Comparison of ENCODE assay signal across 8 cellular contexts in the genomic region with DNA sequence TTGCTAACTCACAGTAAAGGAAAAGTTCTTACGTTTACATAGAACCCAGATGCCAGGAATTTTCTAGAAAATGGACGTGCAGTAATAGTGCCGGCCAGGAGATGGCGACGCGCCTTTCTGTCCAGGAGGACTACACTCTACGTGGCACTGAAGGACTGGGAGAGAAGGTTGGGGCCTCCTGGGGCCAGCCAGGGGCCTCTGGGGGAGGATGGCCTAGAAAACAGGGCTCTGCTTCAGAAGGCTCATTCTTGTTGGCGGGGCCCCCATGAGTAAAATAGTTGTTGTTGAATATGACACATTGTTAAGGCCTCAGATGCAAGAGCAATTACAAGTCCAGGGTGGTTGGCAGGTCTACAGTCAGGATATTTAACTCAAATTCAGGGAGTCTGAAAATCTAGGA.
A peak's percentile ranks its signal among the peaks of the same experiment; 100 is the strongest.
DNase-seq lines count a peak whose midpoint lies in the region; ATAC-seq and TF ChIP-seq lines count a peak whose summit lies in the region.

No MANE protein-coding gene starts in this region.

- ATAC-seq in HG02759 (IDR thresholded peaks at IDR 0.05; ENCODE audit: unreplicated experiment) (peak; percentile 54), foreskin keratinocyte (peak; percentile 67)

- peak overlapping the region; percentile 23 for H4K12ac ChIP-seq in trophoblast cell (ENCODE audit: low read depth, low read length)

- H2BK12ac ChIP-seq in trophoblast cell (ENCODE audit: low read length) = peak overlapping the region; percentile 94

- H3K4me3 ChIP-seq in OCI-LY3 (ENCODE audit: low read length) (no peak overlapping the region), trophoblast cell (ENCODE audit: low read depth, low read length) (no peak overlapping the region)

- peak overlapping the region; percentile 64 for H3K18ac ChIP-seq in trophoblast cell (ENCODE audit: low read length)

- no peak overlapping the region for H3K27ac ChIP-seq in OCI-LY3 (ENCODE audit: low read length)
- H3K27ac ChIP-seq in foreskin keratinocyte = no peak overlapping the region
- no peak overlapping the region for H3K27ac ChIP-seq in trophoblast cell (ENCODE audit: low read depth, low read length)

- H2AK5ac ChIP-seq in trophoblast cell (ENCODE audit: low read length) = peak overlapping the region; percentile 55

- H2BK5ac ChIP-seq in trophoblast cell (ENCODE audit: low read depth, low read length, poor library complexity) = peak overlapping the region; percentile 10

- H3K79me2 ChIP-seq in OCI-LY3 (ENCODE audit: low read length) = no peaks in the 10 kb centered on the region
- peaks cover 5% of the 10 kb centered on the region for H3K79me2 ChIP-seq in trophoblast cell (ENCODE audit: control insufficient read depth, insufficient read depth, low read length, poor library complexity)

- H3K4me2 ChIP-seq in OCI-LY3 (ENCODE audit: low read length) = no peak overlapping the region
- no peak overlapping the region for H3K4me2 ChIP-seq in trophoblast cell (ENCODE audit: low read length)

- peak overlapping the region; percentile 47 for H3K14ac ChIP-seq in trophoblast cell (ENCODE audit: low read length)

- H3K23ac ChIP-seq in trophoblast cell (ENCODE audit: low read length) = no peak overlapping the region

- peaks cover 28% of the 10 kb centered on the region for H4K20me1 ChIP-seq in OCI-LY3 (ENCODE audit: insufficient read depth, low read length)

- H3K4me1 ChIP-seq in OCI-LY3 (ENCODE audit: low read length) = peaks cover 3% of the 10 kb centered on the region; the same call in 1 of the 2 replicates
- no peaks in the 10 kb centered on the region for H3K4me1 ChIP-seq in foreskin keratinocyte
- peaks cover 21 to 22% of the 10 kb centered on the region in 2 experiments for H3K4me1 ChIP-seq in trophoblast cell (ENCODE audit: control insufficient read depth in 1 of 2, insufficient read depth in 2 of 2, low read length in 2 of 2)

- H4K91ac ChIP-seq in trophoblast cell (ENCODE audit: low read depth, low read length) = peak overlapping the region; percentile 80

- H3K9ac ChIP-seq in OCI-LY3 (ENCODE audit: low read length) (no peak overlapping the region), trophoblast cell (ENCODE audit: low read length) (no peak overlapping the region)

- peak; percentile 68 for DNase-seq in EH (ENCODE audit: low read depth)
- peak; percentile 37 for DNase-seq in activated T-helper 9 cell treated with anti-CD3 and anti-CD28 coated beads, Interleukin-2, amount 50 U/mL, for 16 hours (ENCODE audit: low read depth)
- DNase-seq in foreskin keratinocyte = peak in 1 of 2 donors; percentile 38
- peak; percentile 34 to 76 for DNase-seq in trophoblast cell
- DNase-seq in DMS79 treated with DMSO at 0.1 percent for 48 hours (lab: John Stamatoyannopoulos, UW) = no peak
- no peak for DNase-seq in NCI-H128 (lab: John Stamatoyannopoulos, UW; ENCODE audit: unreplicated experiment)

- no peak overlapping the region for H2AFZ ChIP-seq in OCI-LY3 (ENCODE audit: low read depth, low read length)
- H2AFZ ChIP-seq in trophoblast cell (ENCODE audit: insufficient read depth, low read length, poor library complexity) = no peak overlapping the region

- H3K4ac ChIP-seq in trophoblast cell (ENCODE audit: low read depth, low read length) = peak overlapping the region; percentile 44

- H2BK120ac ChIP-seq in trophoblast cell (ENCODE audit: insufficient read depth, low read length, poor library complexity) = peak overlapping the region; percentile 93

- no peaks in the 10 kb centered on the region for H3K9me3 ChIP-seq in OCI-LY3 (ENCODE audit: insufficient read depth, low read length)
- no peaks in the 10 kb centered on the region for H3K9me3 ChIP-seq in trophoblast cell (ENCODE audit: insufficient read depth, low read depth, low read length)

- peaks cover 31% of the 10 kb centered on the region for H3K79me1 ChIP-seq in trophoblast cell (ENCODE audit: low read length)

- H3K27me3 ChIP-seq in OCI-LY3 (ENCODE audit: low read depth, low read length) = peaks cover 72% of the 10 kb centered on the region
- H3K27me3 ChIP-seq in foreskin keratinocyte = no peaks in the 10 kb centered on the region
- no peaks in the 10 kb centered on the region for H3K27me3 ChIP-seq in trophoblast cell (ENCODE audit: insufficient read depth, low read length)

- peak overlapping the region; percentile 0 for H4K8ac ChIP-seq in trophoblast cell (ENCODE audit: low read depth, low read length)

- WGBS in trophoblast cell (ENCODE audit: extremely low coverage, insufficient coverage, insufficient read length) = no CpG with 5 or more reads among the region's 8 CpGs

- H3K36me3 ChIP-seq in OCI-LY3 (replicated peaks; ENCODE audit: low read depth, low read length) (no peaks in the 10 kb centered on the region), trophoblast cell (ENCODE audit: control insufficient read depth in 1 of 2, insufficient read depth in 2 of 2, low read length in 2 of 2) (no peaks in the 10 kb centered on the region)

- TF ChIP-seq CTCF in OCI-LY3 (IDR thresholded peaks at IDR 0.05; ENCODE audit: low read depth, low read length) = peak; percentile 92
- peak; percentile 89 for TF ChIP-seq CTCF in foreskin keratinocyte (conservative IDR thresholded peaks at IDR 0.05)

Comparison
In these comparisons a context has a peak if more than half of its experiments do, and no peak if none do; other contexts are left out.
1. DNase-seq: peak in EH (single experiment), activated T-helper 9 cell treated with anti-CD3 and anti-CD28 coated beads, Interleukin-2, amount 50 U/mL, for 16 hours (single experiment) and trophoblast cell (2 of 2); none in DMS79 treated with DMSO at 0.1 percent for 48 hours (single experiment) and NCI-H128 (single experiment).